Comparison of ENCODE assay signal across 29 cellular contexts in genomic region chr14:58760121-58760520, GRCh38.
"Had no signal": no experiment of that assay in that cellular context is flagged by ENCODE, and none has a peak within 500 bp of the region (broad histone marks: within the 10 kb centered on the region; RNA-seq: fewer than 3 reads in every experiment).

No MANE protein-coding gene starts in this region.

- H3K27ac ChIP-seq: ascending aorta, brain microvascular endothelial cell, gastroesophageal sphincter, right atrium auricular region, thyroid gland, upper lobe of left lung, vagina, VCaP had no signal

- H3K4me1 Mint-ChIP-seq: activated naive CD4-positive, alpha-beta T cell treated with anti-CD3 and anti-CD28 coated beads, Interleukin-2, amount 10 ng/mL, durations not matched to agents 7 days and 5 days; activated naive CD8-positive, alpha-beta T cell treated with anti-CD3 and anti-CD28 coated beads, Interleukin-2, amount 10 ng/mL, durations not matched to agents 7 days and 5 days; natural killer cell; stimulated activated memory B cell treated with anti-CD40 and anti-IgM and Interleukin-4, amounts not matched to agents 10 μg/mL and 1 μg/mL and 100 μg/mL, for 72 hours; stimulated activated naive CD8-positive, alpha-beta T cell treated with anti-CD3 and anti-CD28 coated beads, Interleukin-15, amount 100 ng/mL, for 72 hours had no signal

- H3K4me2 ChIP-seq: smooth muscle cell had no signal

- H3K27me3 Mint-ChIP-seq: activated naive CD4-positive, alpha-beta T cell treated with anti-CD3 and anti-CD28 coated beads, Interleukin-2, amount 10 ng/mL, durations not matched to agents 7 days and 5 days; stimulated activated memory B cell treated with anti-CD40 and anti-IgM and Interleukin-4, amounts not matched to agents 10 μg/mL and 1 μg/mL and 100 μg/mL, for 72 hours; stimulated activated naive CD8-positive, alpha-beta T cell treated with anti-CD3 and anti-CD28 coated beads, Interleukin-15, amount 100 ng/mL, for 72 hours had no signal

- H3K4me1 ChIP-seq: upper lobe of left lung, vagina had no signal

- H3K27ac Mint-ChIP-seq: activated naive CD4-positive, alpha-beta T cell treated with anti-CD3 and anti-CD28 coated beads, Interleukin-2, amount 10 ng/mL, durations not matched to agents 7 days and 5 days; activated naive CD8-positive, alpha-beta T cell treated with anti-CD3 and anti-CD28 coated beads, Interleukin-2, amount 10 ng/mL, durations not matched to agents 7 days and 5 days; activated T-helper 1 cell treated with anti-CD3 and anti-CD28 coated beads, Interleukin-12 subunit alpha, Interleukin-12 subunit beta, Interleukin-2, Interleukin-4 antibody, amounts not matched to agents 30 ng/mL and 10 ng/mL and 1 ng/mL, durations not matched to agents 14 hours and 24 hours and 36 hours; natural killer cell; stimulated activated memory B cell treated with anti-CD40 and anti-IgM and Interleukin-4, amounts not matched to agents 10 μg/mL and 1 μg/mL and 100 μg/mL, for 72 hours; stimulated activated naive CD8-positive, alpha-beta T cell treated with anti-CD3 and anti-CD28 coated beads, Interleukin-15, amount 100 ng/mL, for 72 hours had no signal

- H3K27me3 ChIP-seq: ascending aorta, brain microvascular endothelial cell, gastroesophageal sphincter, right atrium auricular region, thyroid gland, upper lobe of left lung, vagina had no signal

- H3K4me3 Mint-ChIP-seq: activated naive CD4-positive, alpha-beta T cell treated with anti-CD3 and anti-CD28 coated beads, Interleukin-2, amount 10 ng/mL, durations not matched to agents 7 days and 5 days; activated naive CD8-positive, alpha-beta T cell treated with anti-CD3 and anti-CD28 coated beads, Interleukin-2, amount 10 ng/mL, durations not matched to agents 7 days and 5 days; activated T-helper 1 cell treated with anti-CD3 and anti-CD28 coated beads, Interleukin-12 subunit alpha, Interleukin-12 subunit beta, Interleukin-2, Interleukin-4 antibody, amounts not matched to agents 30 ng/mL and 10 ng/mL and 1 ng/mL, durations not matched to agents 14 hours and 24 hours and 36 hours; natural killer cell; stimulated activated memory B cell treated with anti-CD40 and anti-IgM and Interleukin-4, amounts not matched to agents 10 μg/mL and 1 μg/mL and 100 μg/mL, for 72 hours; stimulated activated naive CD8-positive, alpha-beta T cell treated with anti-CD3 and anti-CD28 coated beads, Interleukin-15, amount 100 ng/mL, for 72 hours had no signal

- ATAC-seq: gastroesophageal sphincter; left cardiac atrium; left ventricle myocardium superior; natural killer cell; stimulated activated memory B cell treated with anti-CD40 and anti-IgM and Interleukin-4, amounts not matched to agents 10 μg/mL and 1 μg/mL and 100 μg/mL, for 72 hours; stimulated activated naive CD8-positive, alpha-beta T cell treated with anti-CD3 and anti-CD28 coated beads, Interleukin-15, amount 100 ng/mL, for 72 hours had no signal

- H3K9me3 Mint-ChIP-seq: activated naive CD4-positive, alpha-beta T cell treated with anti-CD3 and anti-CD28 coated beads, Interleukin-2, amount 10 ng/mL, durations not matched to agents 7 days and 5 days; activated naive CD8-positive, alpha-beta T cell treated with anti-CD3 and anti-CD28 coated beads, Interleukin-2, amount 10 ng/mL, durations not matched to agents 7 days and 5 days; activated T-helper 1 cell treated with anti-CD3 and anti-CD28 coated beads, Interleukin-12 subunit alpha, Interleukin-12 subunit beta, Interleukin-2, Interleukin-4 antibody, amounts not matched to agents 30 ng/mL and 10 ng/mL and 1 ng/mL, durations not matched to agents 14 hours and 24 hours and 36 hours; natural killer cell; stimulated activated memory B cell treated with anti-CD40 and anti-IgM and Interleukin-4, amounts not matched to agents 10 μg/mL and 1 μg/mL and 100 μg/mL, for 72 hours; stimulated activated naive CD8-positive, alpha-beta T cell treated with anti-CD3 and anti-CD28 coated beads, Interleukin-15, amount 100 ng/mL, for 72 hours had no signal

- H3K9me3 ChIP-seq: ascending aorta, gastroesophageal sphincter, right atrium auricular region, thyroid gland, upper lobe of left lung, vagina had no signal

- H3K36me3 ChIP-seq: ascending aorta, brain microvascular endothelial cell, gastroesophageal sphincter, right atrium auricular region, thyroid gland, upper lobe of left lung, vagina had no signal

- H3K4me3 ChIP-seq: ascending aorta, gastroesophageal sphincter, right atrium auricular region, smooth muscle cell, thyroid gland, upper lobe of left lung, vagina had no signal

- H3K36me3 Mint-ChIP-seq: activated naive CD4-positive, alpha-beta T cell treated with anti-CD3 and anti-CD28 coated beads, Interleukin-2, amount 10 ng/mL, durations not matched to agents 7 days and 5 days; activated naive CD8-positive, alpha-beta T cell treated with anti-CD3 and anti-CD28 coated beads, Interleukin-2, amount 10 ng/mL, durations not matched to agents 7 days and 5 days; natural killer cell; stimulated activated memory B cell treated with anti-CD40 and anti-IgM and Interleukin-4, amounts not matched to agents 10 μg/mL and 1 μg/mL and 100 μg/mL, for 72 hours had no signal

- DNase-seq: activated CD4-positive, alpha-beta T cell treated with anti-CD3 and anti-CD28 coated beads for 4 hours; activated CD4-positive, alpha-beta T cell treated with anti-CD3 and anti-CD28 coated beads, Interleukin-2, amount 50 U/mL, for 48 hours; activated CD8-positive, alpha-beta memory T cell treated with anti-CD3 and anti-CD28 coated beads, Interleukin-2, amount 50 U/mL, for 4 hours; activated effector memory CD4-positive, alpha-beta T cell treated with anti-CD3 and anti-CD28 coated beads, Interleukin-2, amount 50 U/mL, for 16 hours; activated naive CD4-positive, alpha-beta T cell treated with anti-CD3 and anti-CD28 coated beads, Interleukin-2, amount 10 ng/mL, durations not matched to agents 7 days and 5 days; activated naive CD8-positive, alpha-beta T cell treated with anti-CD3 and anti-CD28 coated beads, Interleukin-2, amount 10 ng/mL, durations not matched to agents 7 days and 5 days; activated T-cell treated with anti-CD3 and anti-CD28 coated beads, Interleukin-2, amount 50 U/mL, for 1 hour; brain microvascular endothelial cell; cortex of kidney; hippocampal formation; left cardiac atrium; left ventricle myocardium superior; midbrain; natural killer cell; stimulated activated CD4-positive, alpha-beta T cell treated with anti-CD3 and anti-CD28 coated beads, Interleukin-1b, Interleukin-23, amount 100 ng/mL, for 48 hours; stimulated activated CD4-positive, alpha-beta T cell treated with anti-CD3 and anti-CD28 coated beads, Interleukin-4, amount 100 ng/mL, for 4 hours; stimulated activated CD8-positive, alpha-beta memory T cell treated with anti-CD3 and anti-CD28 coated beads, Interleukin-4, amount 100 ng/mL, for 48 hours; stimulated activated naive CD8-positive, alpha-beta T cell treated with anti-CD3 and anti-CD28 coated beads, Interleukin-15, amount 100 ng/mL, for 72 hours; T-helper 9 cell; thyroid gland; upper lobe of left lung had no signal
